ENCODE assay signal across 20 cellular contexts in the genomic region with DNA sequence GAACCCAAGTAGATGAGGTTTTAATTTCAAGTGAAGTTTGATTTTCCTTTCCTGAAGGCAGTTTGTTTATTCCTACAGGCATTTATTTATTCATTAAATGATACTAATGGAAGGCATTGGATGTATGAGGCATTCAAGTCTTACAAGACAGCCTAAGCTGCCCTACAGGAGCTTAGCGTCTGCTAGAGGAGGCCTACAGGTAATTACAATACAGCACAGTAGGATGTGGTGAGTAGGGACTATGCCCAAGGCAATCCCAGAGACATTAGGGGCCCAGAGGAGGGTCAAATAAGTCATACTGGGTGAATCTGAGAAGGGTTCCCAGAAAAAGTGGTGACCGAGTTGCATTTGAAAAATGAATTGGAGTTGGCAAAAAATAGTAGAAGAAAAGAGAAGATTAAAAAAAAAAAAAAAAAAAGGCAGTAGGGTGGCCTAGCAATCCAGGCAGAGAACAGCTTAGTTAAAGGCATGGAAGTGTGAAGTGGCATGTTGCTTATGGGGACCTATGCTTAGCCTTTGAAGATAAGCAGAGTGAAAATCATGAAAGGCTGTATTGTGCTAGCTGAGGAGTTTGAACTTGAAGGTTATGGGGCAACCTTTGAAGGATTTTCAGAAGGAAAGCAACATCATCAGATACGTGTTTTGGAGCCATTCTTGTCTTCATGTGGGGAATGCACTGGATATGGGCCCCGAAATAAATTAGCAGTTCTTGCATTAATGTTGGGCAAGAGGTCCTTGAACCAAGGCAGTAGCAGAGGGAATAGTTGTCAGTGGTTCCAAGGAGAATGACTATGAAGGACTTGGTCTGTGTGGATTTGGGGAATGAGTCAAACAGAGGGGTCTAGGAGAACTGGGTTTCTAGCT.
"Had no signal": no experiment of that assay in that cellular context is flagged by ENCODE, and none has a peak within 500 bp of the region (broad histone marks: within the 10 kb centered on the region; RNA-seq: fewer than 3 reads in every experiment).

No MANE protein-coding gene starts in this region.

- H3K9me3 Mint-ChIP-seq: activated CD8-positive, alpha-beta T cell treated with anti-CD3 and anti-CD28 coated beads for 36 hours; activated naive CD4-positive, alpha-beta T cell treated with anti-CD3 and anti-CD28 coated beads, Interleukin-2, amount 10 ng/mL, durations not matched to agents 7 days and 5 days; activated T-cell treated with anti-CD3 and anti-CD28 coated beads, Interleukin-2, amount 50 U/mL, for 4 hours; endodermal cell; T-helper 2 cell treated with Interferon-gamma antibody and Interleukin-4, amounts not matched to agents 5 μg/mL and 100 μg/mL, for 36 hours had no signal

- H3K4me1 Mint-ChIP-seq: activated naive CD4-positive, alpha-beta T cell treated with anti-CD3 and anti-CD28 coated beads, Interleukin-2, amount 10 ng/mL, durations not matched to agents 7 days and 5 days; endodermal cell had no signal

- H3K4me1 ChIP-seq: gastroesophageal sphincter, pancreas, thyroid gland had no signal

- H3K27ac ChIP-seq: brain microvascular endothelial cell, dorsolateral prefrontal cortex, epithelial cell of prostate, gastroesophageal sphincter, heart left ventricle, left lung, pancreas, spleen, thyroid gland had no signal

- H3K27me3 ChIP-seq: brain microvascular endothelial cell, dorsolateral prefrontal cortex, left lung, pancreas, spleen, thyroid gland had no signal

- H3K27me3 Mint-ChIP-seq: activated CD8-positive, alpha-beta T cell treated with anti-CD3 and anti-CD28 coated beads for 36 hours; activated naive CD4-positive, alpha-beta T cell treated with anti-CD3 and anti-CD28 coated beads, Interleukin-2, amount 10 ng/mL, durations not matched to agents 7 days and 5 days had no signal

- H3K27ac Mint-ChIP-seq: activated CD8-positive, alpha-beta T cell treated with anti-CD3 and anti-CD28 coated beads for 36 hours; activated naive CD4-positive, alpha-beta T cell treated with anti-CD3 and anti-CD28 coated beads, Interleukin-2, amount 10 ng/mL, durations not matched to agents 7 days and 5 days; endodermal cell; T-helper 2 cell treated with Interferon-gamma antibody and Interleukin-4, amounts not matched to agents 5 μg/mL and 100 μg/mL, for 36 hours had no signal

- DNase-seq: activated CD4-positive, alpha-beta T cell treated with anti-CD3 and anti-CD28 coated beads for 48 hours; activated CD4-positive, CD25-positive, alpha-beta regulatory T cell; activated CD8-positive, alpha-beta T cell treated with anti-CD3 and anti-CD28 coated beads for 36 hours; activated effector memory CD4-positive, alpha-beta T cell treated with Interleukin-2 at 50 U/mL for 16 hours; activated naive CD4-positive, alpha-beta T cell treated with anti-CD3 and anti-CD28 coated beads, Interleukin-2, amount 10 ng/mL, durations not matched to agents 7 days and 5 days; activated T-cell treated with anti-CD3 and anti-CD28 coated beads, Interleukin-2, amount 50 U/mL, for 4 hours; aorta; brain microvascular endothelial cell; central memory CD4-positive, alpha-beta T cell; dorsolateral prefrontal cortex; endodermal cell; heart left ventricle; left lung; pancreas; spleen; stimulated activated naive CD4-positive, alpha-beta T cell; thyroid gland had no signal

- ATAC-seq: activated CD8-positive, alpha-beta T cell treated with anti-CD3 and anti-CD28 coated beads for 36 hours; activated T-cell treated with anti-CD3 and anti-CD28 coated beads, Interleukin-2, amount 50 U/mL, for 4 hours; gastroesophageal sphincter; heart left ventricle; left lung; pancreas had no signal

- H3K9me3 ChIP-seq: gastroesophageal sphincter, heart left ventricle, left lung, pancreas, spleen, thyroid gland had no signal

- H3K4me3 Mint-ChIP-seq: activated CD8-positive, alpha-beta T cell treated with anti-CD3 and anti-CD28 coated beads for 36 hours; activated naive CD4-positive, alpha-beta T cell treated with anti-CD3 and anti-CD28 coated beads, Interleukin-2, amount 10 ng/mL, durations not matched to agents 7 days and 5 days; activated T-cell treated with anti-CD3 and anti-CD28 coated beads, Interleukin-2, amount 50 U/mL, for 4 hours; endodermal cell; T-helper 2 cell treated with Interferon-gamma antibody and Interleukin-4, amounts not matched to agents 5 μg/mL and 100 μg/mL, for 36 hours had no signal

- H3K4me3 ChIP-seq: dorsolateral prefrontal cortex, gastroesophageal sphincter, heart left ventricle, left lung, pancreas, spleen, thyroid gland had no signal

- H3K36me3 ChIP-seq: brain microvascular endothelial cell, gastroesophageal sphincter, heart left ventricle, left lung, pancreas, thyroid gland had no signal
